ENCODE assay signal across 10 cellular contexts in the genomic region with DNA sequence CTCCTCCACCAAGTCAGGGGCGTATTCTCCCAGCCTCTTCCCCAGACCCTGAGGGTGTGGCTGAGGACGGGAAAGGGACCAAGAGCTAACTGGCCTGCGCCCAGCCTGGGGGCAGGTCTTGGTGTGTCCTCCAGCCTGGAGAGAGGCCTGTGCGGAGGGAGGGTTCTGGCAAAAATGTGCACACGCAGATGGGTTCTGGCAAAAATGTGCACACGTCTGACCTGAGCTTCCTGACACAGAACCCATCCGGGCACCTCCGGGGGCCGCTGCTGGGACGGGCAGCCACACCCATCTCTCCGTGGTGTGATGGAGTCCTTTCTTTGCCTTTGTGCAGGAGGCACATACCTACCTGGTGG. TPM values are rescaled to one million over a fixed set of nuclear protein-coding genes. Genes with fewer than 3 reads are reported as not detected.
DNase-seq lines count a peak whose midpoint lies in the region; ATAC-seq and TF ChIP-seq lines count a peak whose summit lies in the region.
"Had no signal": no experiment of that assay in that cellular context is flagged by ENCODE, and none has a peak within 500 bp of the region (broad histone marks: within the 10 kb centered on the region; RNA-seq: fewer than 3 reads in every experiment).

No MANE protein-coding gene starts in this region.

- peak; percentile 16 for DNase-seq in AG10803 (ENCODE audit: low read depth)
- no peak for DNase-seq in NT2/D1 (ENCODE audit: low read depth, low spot score)
- DNase-seq in fibroblast of lung (ENCODE audit: low read depth in 2 of 2), result no peak
- peak in 1 of 2 experiments; percentile 37 for DNase-seq in mesothelial cell of epicardium (ENCODE audit: low spot score in 2 of 2, unreplicated experiment in 2 of 2)
- DNase-seq in tibial nerve (ENCODE audit: low spot score in 2 of 2), result no peak
- no peak for DNase-seq in NCI-H187 treated with DMSO at 0.1 percent for 48 hours (lab: John Stamatoyannopoulos, UW)
- no peak for DNase-seq in activated effector memory CD4-positive, alpha-beta T cell treated with Interleukin-2 at 50 U/mL for 16 hours
- DNase-seq: activated naive CD8-positive, alpha-beta T cell treated with anti-CD3 and anti-CD28 coated beads, Interleukin-2, amount 10 ng/mL, durations not matched to agents 7 days and 5 days had no signal

- no peak overlapping the region for H3K27ac Mint-ChIP-seq in mesothelial cell of epicardium
- H3K27ac Mint-ChIP-seq: activated naive CD8-positive, alpha-beta T cell treated with anti-CD3 and anti-CD28 coated beads, Interleukin-2, amount 10 ng/mL, durations not matched to agents 7 days and 5 days had no signal

- H3K27me3 ChIP-seq in NT2/D1 (ENCODE audit: insufficient read depth, insufficient read length) (peaks cover 8% of the 10 kb centered on the region), fibroblast of lung (ENCODE audit: control insufficient read depth, insufficient read depth, low read length) (no peaks in the 10 kb centered on the region), tibial nerve (peaks cover 0 to 30% of the 10 kb centered on the region in 2 donors)
- H3K27me3 ChIP-seq: right lobe of liver had no signal

- peak overlapping the region; percentile 42 for H3K4me3 Mint-ChIP-seq in mesothelial cell of epicardium
- H3K4me3 Mint-ChIP-seq: activated naive CD8-positive, alpha-beta T cell treated with anti-CD3 and anti-CD28 coated beads, Interleukin-2, amount 10 ng/mL, durations not matched to agents 7 days and 5 days had no signal

- peaks cover 8% of the 10 kb centered on the region for H3K4me1 ChIP-seq in NT2/D1 (ENCODE audit: insufficient read depth, insufficient read length)
- H3K4me1 ChIP-seq in fibroblast of lung (ENCODE audit: control insufficient read depth, extremely low read depth, insufficient read depth, low read length), result peaks cover 8% of the 10 kb centered on the region
- H3K4me1 ChIP-seq in tibial nerve, result peaks cover 0 to 11% (median 4%) of the 10 kb centered on the region in 4 donors

- peak overlapping the region; percentile 24 for H3K9ac ChIP-seq in NT2/D1 (ENCODE audit: insufficient read length, low read depth)
- no peak overlapping the region for H3K9ac ChIP-seq in fibroblast of lung (ENCODE audit: insufficient read depth, low read length)

- H3K9me3 ChIP-seq in NT2/D1 (ENCODE audit: insufficient read depth, low read length) (no peaks in the 10 kb centered on the region), fibroblast of lung (ENCODE audit: control insufficient read depth, insufficient read depth, low read depth, low read length) (no peaks in the 10 kb centered on the region), tibial nerve (no peaks in the 10 kb centered on the region)
- H3K9me3 ChIP-seq: right lobe of liver had no signal

- H3K4me1 Mint-ChIP-seq in mesothelial cell of epicardium, result peaks cover 5% of the 10 kb centered on the region
- H3K4me1 Mint-ChIP-seq: activated naive CD8-positive, alpha-beta T cell treated with anti-CD3 and anti-CD28 coated beads, Interleukin-2, amount 10 ng/mL, durations not matched to agents 7 days and 5 days had no signal

- H3K27ac ChIP-seq in fibroblast of lung (ENCODE audit: insufficient read depth, low read length) (no peak overlapping the region), tibial nerve (no peak overlapping the region)
- H3K27ac ChIP-seq: right lobe of liver had no signal

- H3K36me3 ChIP-seq in NT2/D1 (ENCODE audit: insufficient read depth, insufficient read length, low read length), result no peaks in the 10 kb centered on the region
- H3K36me3 ChIP-seq in fibroblast of lung (ENCODE audit: control insufficient read depth, insufficient read depth, low read length), result no peaks in the 10 kb centered on the region
- H3K36me3 ChIP-seq in tibial nerve, result no peaks in the 10 kb centered on the region
- H3K36me3 ChIP-seq: right lobe of liver had no signal

- no peak for TF ChIP-seq CTCF in AG10803 (conservative IDR thresholded peaks at IDR 0.05; ENCODE audit: low read length)
- TF ChIP-seq CTCF in fibroblast of lung (conservative IDR thresholded peaks at IDR 0.05 in 1 of 2, IDR thresholded peaks at IDR 0.05 in 1 of 2; ENCODE audit: low read depth in 1 of 2, low read length in 2 of 2), result no peak
- no peak for TF ChIP-seq CTCF in mesothelial cell of epicardium (IDR thresholded peaks at IDR 0.05; ENCODE audit: unreplicated experiment)
- TF ChIP-seq CTCF in tibial nerve (IDR thresholded peaks at IDR 0.05), result no peak

- no peak overlapping the region for H3K4me3 ChIP-seq in AG10803 (ENCODE audit: low read length)
- H3K4me3 ChIP-seq in NT2/D1 (ENCODE audit: insufficient read length, low read depth), result peak overlapping the region; percentile 15
- no peak overlapping the region for H3K4me3 ChIP-seq in fibroblast of lung (replicated peaks in 1 of 4; ENCODE audit: control extremely low read depth in 1 of 4, insufficient read depth in 1 of 4, low read depth in 3 of 4, low read length in 4 of 4)
- H3K4me3 ChIP-seq in tibial nerve, result no peak overlapping the region
- H3K4me3 ChIP-seq: right lobe of liver had no signal

- TF ChIP-seq EP300 in tibial nerve (IDR thresholded peaks at IDR 0.05), result no peak

- H3K36me3 Mint-ChIP-seq in mesothelial cell of epicardium, result no peaks in the 10 kb centered on the region
- H3K36me3 Mint-ChIP-seq: activated naive CD8-positive, alpha-beta T cell treated with anti-CD3 and anti-CD28 coated beads, Interleukin-2, amount 10 ng/mL, durations not matched to agents 7 days and 5 days had no signal

- no peak for TF ChIP-seq POLR2A in tibial nerve (IDR thresholded peaks at IDR 0.05)

- peak overlapping the region; percentile 10 for H2AFZ ChIP-seq in fibroblast of lung (ENCODE audit: low read length)

- 39 to 44% methylated on average over 8 to 11 of the region's 11 CpGs for WGBS in tibial nerve, 2 donors

- no peaks in the 10 kb centered on the region for H3K9me3 Mint-ChIP-seq in mesothelial cell of epicardium
- H3K9me3 Mint-ChIP-seq: activated naive CD8-positive, alpha-beta T cell treated with anti-CD3 and anti-CD28 coated beads, Interleukin-2, amount 10 ng/mL, durations not matched to agents 7 days and 5 days had no signal

- ATAC-seq in GM21529 (IDR thresholded peaks at IDR 0.05; ENCODE audit: unreplicated experiment), result no peak

- H3K79me2 ChIP-seq in fibroblast of lung (ENCODE audit: control insufficient read depth, insufficient read depth, low read length), result no peaks in the 10 kb centered on the region

- peak overlapping the region; percentile 23 for H3K4me2 ChIP-seq in fibroblast of lung (ENCODE audit: extremely low read depth, insufficient read depth, low read length)

- no peaks in the 10 kb centered on the region for H4K20me1 ChIP-seq in fibroblast of lung (ENCODE audit: control insufficient read depth, extremely low read depth, insufficient read depth, low read length)

- H3K27me3 Mint-ChIP-seq in mesothelial cell of epicardium (ENCODE audit: low read depth), result peaks cover 26% of the 10 kb centered on the region

RNA-seq across cellular contexts. Expression of a gene that starts 23.1 kb away (rescaled TPM):
- under 0.01 TPM in 2 replicates for total RNA-seq in fibroblast of lung
- 0.06 and 0.08 TPM in 2 replicates for polyA plus RNA-seq in fibroblast of lung
- polyA plus RNA-seq in fibroblast of lung (2012), result 0.02 and 0.03 TPM in 2 replicates
- 0.16 and 0.30 TPM in 2 replicates for polyA minus RNA-seq in fibroblast of lung (ENCODE audit: low replicate concordance)
- 0.54 to 0.58 TPM (median 0.57 TPM) in 3 replicates for total RNA-seq in mesothelial cell of epicardium
- under 1 TPM in 3 of 4 donors, not detected in 1; 0.22 to 0.90 (median 0.39) TPM for total RNA-seq in tibial nerve
- total RNA-seq: activated naive CD8-positive, alpha-beta T cell treated with anti-CD3 and anti-CD28 coated beads, Interleukin-2, amount 10 ng/mL, durations not matched to agents 7 days and 5 days; right lobe of liver had no signal
